ENCODE assay signal across 20 cellular contexts in genomic region chr17:26731005-26731921, GRCh38.
"Had no signal": no experiment of that assay in that cellular context is flagged by ENCODE, and none has a peak within 500 bp of the region (broad histone marks: within the 10 kb centered on the region; RNA-seq: fewer than 3 reads in every experiment).

No MANE protein-coding gene starts in this region.

- H3K27ac ChIP-seq: parathyroid adenoma, tibial artery had no signal

- H3K79me2 ChIP-seq: parathyroid adenoma had no signal

- H3K4me3 ChIP-seq: mucosa of descending colon, tibial artery had no signal

- H3K36me3 ChIP-seq: tibial artery had no signal

- DNase-seq: activated CD4-positive, alpha-beta T cell treated with anti-CD3 and anti-CD28 coated beads for 48 hours; activated CD8-positive, alpha-beta memory T cell treated with anti-CD3 and anti-CD28 coated beads, Interleukin-2, amount 50 U/mL, for 48 hours; activated CD8-positive, alpha-beta T cell treated with anti-CD3 and anti-CD28 coated beads, Interleukin-2, amount 10 ng/mL, durations not matched to agents 7 days and 5 days; activated gamma-delta T cell; activated T-cell treated with anti-CD3 and anti-CD28 coated beads, Interleukin-2, amount 50 U/mL, for 72 hours; amniotic stem cell; central memory CD4-positive, alpha-beta T cell; cortex of kidney; effector CD8-positive, alpha-beta T cell; left colon; naive thymus-derived CD4-positive, alpha-beta T cell; stimulated activated CD4-positive, alpha-beta T cell treated with anti-CD3 and anti-CD28 coated beads, Interleukin-2, amount 100 ng/mL, for 48 hours; stimulated activated naive CD4-positive, alpha-beta T cell had no signal

- ATAC-seq: activated CD8-positive, alpha-beta T cell treated with anti-CD3 and anti-CD28 coated beads, Interleukin-2, amount 10 ng/mL, durations not matched to agents 7 days and 5 days; activated T-cell treated with anti-CD3 and anti-CD28 coated beads, Interleukin-2, amount 50 U/mL, for 72 hours; left colon; mucosa of descending colon; naive thymus-derived CD4-positive, alpha-beta T cell; T-helper 17 cell; WTC11 had no signal

- H3K4me3 Mint-ChIP-seq: activated CD8-positive, alpha-beta T cell treated with anti-CD3 and anti-CD28 coated beads, Interleukin-2, amount 10 ng/mL, durations not matched to agents 7 days and 5 days; activated naive CD8-positive, alpha-beta T cell; activated T-cell treated with anti-CD3 and anti-CD28 coated beads, Interleukin-2, amount 50 U/mL, for 72 hours; brain; naive thymus-derived CD4-positive, alpha-beta T cell; T-helper 17 cell; WTC11 had no signal

- H3K4me1 ChIP-seq: parathyroid adenoma, tibial artery had no signal

- H2AFZ ChIP-seq: parathyroid adenoma had no signal

- H3K4me1 Mint-ChIP-seq: brain; naive thymus-derived CD4-positive, alpha-beta T cell; T-helper 17 cell; WTC11 had no signal

- H3K27me3 Mint-ChIP-seq: brain, T-helper 17 cell had no signal

- H3K27ac Mint-ChIP-seq: activated CD8-positive, alpha-beta T cell treated with anti-CD3 and anti-CD28 coated beads, Interleukin-2, amount 10 ng/mL, durations not matched to agents 7 days and 5 days; activated naive CD8-positive, alpha-beta T cell; activated T-cell treated with anti-CD3 and anti-CD28 coated beads, Interleukin-2, amount 50 U/mL, for 72 hours; brain; naive thymus-derived CD4-positive, alpha-beta T cell; T-helper 17 cell; WTC11 had no signal

- H3K9ac ChIP-seq: parathyroid adenoma had no signal

- H3K36me3 Mint-ChIP-seq: brain had no signal
